ENCODE assay signal across 8 cellular contexts in genomic region chr2:219171231-219171651, GRCh38. TPM values are rescaled to one million over a fixed set of nuclear protein-coding genes. Genes with fewer than 3 reads are reported as not detected.
DNase-seq lines count a peak whose midpoint lies in the region; ATAC-seq and TF ChIP-seq lines count a peak whose summit lies in the region.

No MANE protein-coding gene starts in this region.

- peak; percentile 94 for TF ChIP-seq CTCF in activated CD8-positive, alpha-beta T cell treated with anti-CD3 and anti-CD28 coated beads for 36 hours (IDR thresholded peaks at IDR 0.05)
- TF ChIP-seq CTCF in fibroblast of villous mesenchyme (IDR thresholded peaks at IDR 0.05; ENCODE audit: insufficient read depth, low read depth, low read length) (peak; percentile 82), neural crest cell (conservative IDR thresholded peaks at IDR 0.05) (peak; percentile 75)

- POLR2A ChIA-PET in activated CD8-positive, alpha-beta T cell treated with anti-CD3 and anti-CD28 coated beads for 36 hours (lab: Charles Lee) = interaction anchor here (0.6 to 1.7 kb wide), 8 partner anchors 9 to 73 kb away, joined by 3 to 7 read pairs (median 4); no protein-coding TSS in a partner anchor

- CTCF ChIA-PET in activated CD8-positive, alpha-beta T cell treated with anti-CD3 and anti-CD28 coated beads for 36 hours (lab: Charles Lee) = interaction anchor here (0.9 to 9.4 kb wide), 28 partner anchors 10 to 191 kb away, joined by 3 to 98 read pairs (median 6); partner anchors contain the start of genes ABCB6, ANKZF1, ATG9A and DNAJB2

- DNase-seq in 8988T = peak; percentile 61
- peak; percentile 96 for DNase-seq in EH (ENCODE audit: low read depth)
- DNase-seq in NCI-H1105 (lab: John Stamatoyannopoulos, UW) = peak; percentile 6
- DNase-seq in activated CD8-positive, alpha-beta T cell treated with anti-CD3 and anti-CD28 coated beads for 36 hours = peak; percentile 42
- peak; percentile 89 for DNase-seq in fibroblast of villous mesenchyme (ENCODE audit: low read depth)
- DNase-seq in neural crest cell (ENCODE audit: low read depth, low spot score) = peak; percentile 35

- no peaks in the 10 kb centered on the region for H3K9me3 Mint-ChIP-seq in activated CD8-positive, alpha-beta T cell treated with anti-CD3 and anti-CD28 coated beads for 36 hours
- no peaks in the 10 kb centered on the region for H3K9me3 Mint-ChIP-seq in neural crest cell

- no peak overlapping the region for H3K27ac Mint-ChIP-seq in activated CD8-positive, alpha-beta T cell treated with anti-CD3 and anti-CD28 coated beads for 36 hours
- no peak overlapping the region for H3K27ac Mint-ChIP-seq in neural crest cell (ENCODE audit: unreplicated experiment)

- peaks cover 14% of the 10 kb centered on the region for H3K36me3 Mint-ChIP-seq in activated CD8-positive, alpha-beta T cell treated with anti-CD3 and anti-CD28 coated beads for 36 hours (ENCODE audit: low read depth)
- peaks cover 2% of the 10 kb centered on the region for H3K36me3 Mint-ChIP-seq in neural crest cell (ENCODE audit: low read depth)

- peaks cover 34% of the 10 kb centered on the region for H3K4me1 Mint-ChIP-seq in activated CD8-positive, alpha-beta T cell treated with anti-CD3 and anti-CD28 coated beads for 36 hours (ENCODE audit: low read depth)
- H3K4me1 Mint-ChIP-seq in neural crest cell = peaks cover 8% of the 10 kb centered on the region

- H3K4me3 ChIP-seq in fibroblast of villous mesenchyme (ENCODE audit: low read depth, low read length) = no peak overlapping the region

- intact Hi-C loops in activated CD8-positive, alpha-beta T cell treated with anti-CD3 and anti-CD28 coated beads for 36 hours (cut with micrococcal nuclease) = loop anchor here (5.0 kb wide), 1 partner anchor 36 kb away; the partner anchor contains the start of gene ZFAND2B

- no peaks in the 10 kb centered on the region for H3K27me3 Mint-ChIP-seq in activated CD8-positive, alpha-beta T cell treated with anti-CD3 and anti-CD28 coated beads for 36 hours
- no peaks in the 10 kb centered on the region for H3K27me3 Mint-ChIP-seq in neural crest cell (ENCODE audit: low read depth)

- peak; percentile 53 for ATAC-seq in activated CD8-positive, alpha-beta T cell treated with anti-CD3 and anti-CD28 coated beads for 36 hours
- no peak for ATAC-seq in GM19455 (IDR thresholded peaks at IDR 0.05; ENCODE audit: unreplicated experiment)
- no peak for ATAC-seq in HG03196 (IDR thresholded peaks at IDR 0.05; ENCODE audit: unreplicated experiment)

- no peak overlapping the region for H3K4me3 Mint-ChIP-seq in activated CD8-positive, alpha-beta T cell treated with anti-CD3 and anti-CD28 coated beads for 36 hours
- peak overlapping the region; percentile 71 for H3K4me3 Mint-ChIP-seq in neural crest cell

RNA-seq across cellular contexts. Expression of gene SLC23A3, which starts 1.4 kb away (rescaled TPM):
- 1 to 10 TPM; 1.1 to 1.6 TPM for total RNA-seq in activated CD8-positive, alpha-beta T cell treated with anti-CD3 and anti-CD28 coated beads for 36 hours
- total RNA-seq in fibroblast of villous mesenchyme = 0.64 and 0.86 TPM in 2 replicates
- total RNA-seq in neural crest cell = 0.34 and 1.5 TPM in 2 replicates

RNA-seq across cellular contexts. Expression of gene CNPPD1, which starts 5.5 kb away (rescaled TPM):
- 10 to 100 TPM; 38.6 to 38.7 TPM for total RNA-seq in activated CD8-positive, alpha-beta T cell treated with anti-CD3 and anti-CD28 coated beads for 36 hours
- total RNA-seq in fibroblast of villous mesenchyme = 17.7 and 19.6 TPM in 2 replicates
- 39.9 and 42.1 TPM in 2 replicates for total RNA-seq in neural crest cell

RNA-seq across cellular contexts. Expression of gene RETREG2, which starts 6.8 kb away (rescaled TPM):
- total RNA-seq in activated CD8-positive, alpha-beta T cell treated with anti-CD3 and anti-CD28 coated beads for 36 hours = 10 to 100 TPM; 63.8 to 67.8 TPM
- 57.4 and 62.5 TPM in 2 replicates for total RNA-seq in fibroblast of villous mesenchyme
- 84.6 and 86.0 TPM in 2 replicates for total RNA-seq in neural crest cell

RNA-seq across cellular contexts. Expression of gene NHEJ1, which starts 10.6 kb away (rescaled TPM):
- total RNA-seq in activated CD8-positive, alpha-beta T cell treated with anti-CD3 and anti-CD28 coated beads for 36 hours = 10 to 100 TPM; 22.4 to 26.3 TPM
- total RNA-seq in fibroblast of villous mesenchyme (21.9 and 24.2 TPM in 2 replicates), neural crest cell (23.5 and 26.8 TPM in 2 replicates)

RNA-seq across cellular contexts. Expression of gene ZFAND2B, which starts 35.3 kb away (rescaled TPM):
- 10 to 100 TPM; 31.3 to 33.3 TPM for total RNA-seq in activated CD8-positive, alpha-beta T cell treated with anti-CD3 and anti-CD28 coated beads for 36 hours
- total RNA-seq in fibroblast of villous mesenchyme = 25.5 and 29.3 TPM in 2 replicates
- total RNA-seq in neural crest cell = 26.6 and 30.1 TPM in 2 replicates

Comparison
In these comparisons a context has a peak if more than half of its experiments do, and no peak if none do; other contexts are left out.
1. DNase-seq: peak in every context shown above with its lines; median percentile 96 in EH; 89 in fibroblast of villous mesenchyme; 61 in 8988T; 42 in activated CD8-positive, alpha-beta T cell treated with anti-CD3 and anti-CD28 coated beads for 36 hours; 35 in neural crest cell; 6 in NCI-H1105.